ENCODE assay signal across 8 cellular contexts in the genomic region with DNA sequence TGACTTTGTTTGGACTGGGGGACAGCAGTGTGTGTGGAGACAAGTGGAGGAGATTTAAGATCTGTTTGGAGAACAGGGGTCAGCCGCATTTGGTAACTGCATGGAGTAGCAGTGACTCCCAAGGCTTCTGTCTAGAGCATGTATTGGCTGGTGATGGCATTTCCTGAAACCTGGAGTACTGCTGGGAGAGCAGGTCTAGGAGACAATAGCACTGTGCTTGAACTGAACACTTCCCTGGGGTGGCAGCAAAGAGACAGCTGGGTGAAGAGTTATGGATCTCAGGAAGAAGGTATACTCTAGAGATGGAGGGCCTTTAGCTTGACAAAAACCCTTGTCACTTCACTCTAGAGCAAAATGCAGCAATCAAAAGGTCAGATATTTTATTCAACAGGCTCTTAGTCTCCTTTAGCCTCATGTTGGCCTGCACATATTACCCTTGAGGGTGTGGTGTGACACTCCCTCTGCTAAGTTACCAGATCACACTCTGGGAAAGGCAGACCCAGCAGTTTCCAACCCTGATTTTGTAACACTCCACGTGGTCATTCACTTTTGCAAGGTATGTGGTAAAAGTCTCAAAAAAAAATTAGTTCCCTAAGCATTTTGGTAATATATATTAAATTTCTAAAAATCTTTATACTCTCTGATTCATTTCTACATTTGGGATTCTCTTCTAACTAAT.
DNase-seq lines count a peak whose midpoint lies in the region; ATAC-seq and TF ChIP-seq lines count a peak whose summit lies in the region.

No MANE protein-coding gene starts in this region.

- H3K36me3 ChIP-seq in breast epithelium (no peaks in the 10 kb centered on the region), subcutaneous abdominal adipose tissue (ENCODE audit: control insufficient read depth in 5 of 5, insufficient read depth in 5 of 5, low read length in 5 of 5) (peaks cover 0 to 10% (median under 1%) of the 10 kb centered on the region in 5 donors)

- no peak for ATAC-seq in HG03432 (IDR thresholded peaks at IDR 0.05; ENCODE audit: unreplicated experiment)

- no peak overlapping the region for H3K9ac ChIP-seq in subcutaneous abdominal adipose tissue (ENCODE audit: low read length in 5 of 5)

- peaks cover 11 to 12% of the 10 kb centered on the region in 2 donors for H3K4me1 ChIP-seq in breast epithelium
- H3K4me1 ChIP-seq in subcutaneous abdominal adipose tissue (ENCODE audit: control insufficient read depth in 5 of 5, insufficient read depth in 5 of 5, low read length in 5 of 5), result peaks cover 13 to 43% (median 35%) of the 10 kb centered on the region in 5 donors

- intact Hi-C loops in MCF 10A (cut with micrococcal nuclease), result loop anchor here (5.0 kb wide), 3 partner anchors 106 to 296 kb away; partner anchors contain the start of gene INTS6
- intact Hi-C loops in breast epithelium (cut with DNase I; ENCODE audit: low total_unique reads), result no loop called here

- no peaks in the 10 kb centered on the region for H3K9me3 ChIP-seq in breast epithelium
- H3K9me3 ChIP-seq in subcutaneous abdominal adipose tissue (ENCODE audit: control insufficient read depth in 5 of 5, low read length in 5 of 5), result no peaks in the 10 kb centered on the region

- H3K36me3 Mint-ChIP-seq in MCF 10A (ENCODE audit: insufficient read depth, unreplicated experiment), result peaks cover 26% of the 10 kb centered on the region

- POLR2A ChIA-PET in MCF 10A (lab: Yijun Ruan, JAX), result interaction anchor here (0.6 to 5.4 kb wide), 5 partner anchors 8 to 280 kb away, joined by 3 to 28 read pairs (median 4); partner anchors contain the start of gene INTS6

- H3K4me1 Mint-ChIP-seq in MCF 10A (ENCODE audit: insufficient read depth, unreplicated experiment), result peaks cover 10% of the 10 kb centered on the region

- no TSS peak for BruUV-seq in MCF 10A (replicated peaks; lab: Mats Ljungman, UMichigan)

- DNase-seq in MCF 10A (ENCODE audit: unreplicated experiment) (peak; percentile 55), breast epithelium (ENCODE audit: low spot score in 2 of 2) (no peak), RPMI7951 (ENCODE audit: low read depth) (peak; percentile 9), fibroblast of villous mesenchyme (ENCODE audit: low read depth) (peak; percentile 29), RKO (ENCODE audit: low spot score) (no peak)
- no peak for DNase-seq in stimulated activated CD4-positive, alpha-beta T cell treated with anti-CD3 and anti-CD28 coated beads, Interleukin-4, amount 100 ng/mL, for 4 hours

- H3K4me3 ChIP-seq in breast epithelium (no peak overlapping the region), fibroblast of villous mesenchyme (ENCODE audit: low read depth, low read length) (no peak overlapping the region), subcutaneous abdominal adipose tissue (ENCODE audit: low read depth in 1 of 5, low read length in 5 of 5) (no peak overlapping the region)

- no peaks in the 10 kb centered on the region for H3K27me3 Mint-ChIP-seq in MCF 10A (ENCODE audit: insufficient read depth, unreplicated experiment)

- peak overlapping the region in 1 of 2 donors; percentile 17 for H3K27ac ChIP-seq in breast epithelium
- peak overlapping the region; percentile 58 for H3K27ac ChIP-seq in subcutaneous abdominal adipose tissue (ENCODE audit: low read depth, low read length)

- H3K27ac Mint-ChIP-seq in MCF 10A (ENCODE audit: low read depth, unreplicated experiment), result peak overlapping the region; percentile 82

- TF ChIP-seq CTCF in MCF 10A (IDR thresholded peaks at IDR 0.05; ENCODE audit: unreplicated experiment) (no peak), breast epithelium (IDR thresholded peaks at IDR 0.05) (no peak), fibroblast of villous mesenchyme (IDR thresholded peaks at IDR 0.05; ENCODE audit: insufficient read depth, low read depth, low read length) (no peak)

- H3K27me3 ChIP-seq in breast epithelium (no peaks in the 10 kb centered on the region), subcutaneous abdominal adipose tissue (ENCODE audit: control insufficient read depth in 5 of 5, insufficient read depth in 4 of 5, low read length in 5 of 5) (no peaks in the 10 kb centered on the region)

- TF ChIP-seq POLR2A in breast epithelium (IDR thresholded peaks at IDR 0.05), result no peak

- CTCF ChIA-PET in MCF 10A (lab: Yijun Ruan, JAX), result interaction anchor here (0.5 to 1.8 kb wide), 8 partner anchors 46 to 377 kb away, joined by 3 to 8 read pairs (median 4); no protein-coding TSS in a partner anchor

- H3K9me3 Mint-ChIP-seq in MCF 10A (ENCODE audit: unreplicated experiment), result no peaks in the 10 kb centered on the region

- no peak overlapping the region for H3K4me3 Mint-ChIP-seq in MCF 10A (ENCODE audit: unreplicated experiment)

Comparison
In these comparisons a context has a peak if more than half of its experiments do, and no peak if none do; other contexts are left out.
1. DNase-seq: peak in MCF 10A (single experiment), RPMI7951 (single experiment) and fibroblast of villous mesenchyme (single experiment); none in breast epithelium (0 of 2), stimulated activated CD4-positive, alpha-beta T cell treated with anti-CD3 and anti-CD28 coated beads, Interleukin-4, amount 100 ng/mL, for 4 hours (0 of 2) and RKO (single experiment).